Comparison of ENCODE assay signal across 8 cellular contexts in the genomic region with DNA sequence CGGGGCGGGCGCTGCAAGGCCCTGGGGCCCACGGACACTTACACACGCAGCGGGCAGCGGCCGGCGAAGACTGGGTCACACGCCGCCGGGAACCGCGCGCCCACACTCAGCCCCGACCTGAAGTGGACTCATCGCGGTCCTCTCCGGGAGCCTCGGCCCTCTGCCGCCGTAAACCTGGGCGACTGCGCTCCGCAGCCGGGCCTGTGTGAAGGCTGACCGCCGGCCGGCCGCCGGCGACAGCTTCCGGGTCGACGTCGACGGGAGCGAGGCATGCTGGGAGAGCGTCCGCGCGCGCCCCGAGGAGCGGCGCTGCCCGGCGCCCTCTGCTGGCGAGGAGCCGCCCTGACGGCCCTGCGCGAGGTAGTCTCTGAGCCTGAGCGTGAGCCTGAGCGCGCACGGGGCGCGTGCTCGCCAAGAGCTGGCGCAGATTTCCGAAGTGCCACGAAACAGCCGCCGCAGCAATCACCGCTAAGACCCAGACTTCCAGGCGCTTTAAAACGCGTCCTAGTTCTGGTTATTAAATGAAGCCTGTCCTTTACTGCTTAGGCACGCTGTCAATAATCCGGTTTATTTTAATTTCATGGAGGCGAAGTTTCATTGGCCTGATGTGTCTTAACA. TPM values are rescaled to one million over a fixed set of nuclear protein-coding genes. Genes with fewer than 3 reads are reported as not detected.
DNase-seq lines count a peak whose midpoint lies in the region; ATAC-seq and TF ChIP-seq lines count a peak whose summit lies in the region.

Gene SNX19 (minus strand): TSS at position 242 of the 618 bp plus-strand sequence. CDS start 540 bp downstream, outside the sequence.

- ATAC-seq in GM19035 (IDR thresholded peaks at IDR 0.05; ENCODE audit: unreplicated experiment) (peak; percentile 99), HG03342 (IDR thresholded peaks at IDR 0.05; ENCODE audit: unreplicated experiment) (peak; percentile 99)

- peak; percentile 77 for TF ChIP-seq CTCF in BE2C (IDR thresholded peaks at IDR 0.05; ENCODE audit: low read depth, low read length)

- H3K4me3 ChIP-seq in BE2C (ENCODE audit: low read depth, low read length) = peak within 1 kb of the TSS; percentile 95

- peaks cover 6% of the 10 kb centered on the region for H3K36me3 ChIP-seq in BE2C

- H3K27me3 ChIP-seq in BE2C = no peaks in the 10 kb centered on the region; the same call in 1 of the 2 replicates

- peak within 1 kb of the TSS; percentile 61 for H3K27ac ChIP-seq in cingulate gyrus (ENCODE audit: low read depth, low read length)

- no peaks in the 10 kb centered on the region for H3K9me3 ChIP-seq in BE2C

- peak; percentile 91 for DNase-seq in BE2C
- DNase-seq in NCI-H345 treated with DMSO at 0.1 percent for 48 hours (lab: John Stamatoyannopoulos, UW; ENCODE audit: unreplicated experiment) = peak; percentile 87
- DNase-seq in activated CD4-positive, alpha-beta T cell treated with anti-CD3 and anti-CD28 coated beads for 4 hours = peak; percentile 86 to 88
- peak; percentile 91 for DNase-seq in kidney tubule cell (ENCODE audit: low spot score)
- peak; percentile 75 to 83 (median 82) for DNase-seq in stimulated activated CD4-positive, alpha-beta T cell treated with anti-CD3 and anti-CD28 coated beads, Interleukin-1b, Interleukin-23, amount 100 ng/mL, for 24 hours (ENCODE audit: low read depth in 4 of 4, low spot score in 1 of 4)

- H3K4me1 ChIP-seq in BE2C = no peaks in the 10 kb centered on the region

RNA-seq across cellular contexts. Expression of gene SNX19, which starts in this region (rescaled TPM):
- polyA plus RNA-seq in BE2C (2012; ENCODE audit: insufficient read depth, insufficient read length, low read depth) = 60.3 TPM

Comparison
In these comparisons a context has a peak if more than half of its experiments do, and no peak if none do; other contexts are left out.
1. Peak in every context shown above with its lines: DNase-seq, ATAC-seq, H3K4me3 ChIP-seq and H3K27ac ChIP-seq.